Comparison of ENCODE assay signal across 8 cellular contexts in genomic region chr7:3897430-3898385, GRCh38.
DNase-seq lines count a peak whose midpoint lies in the region; ATAC-seq and TF ChIP-seq lines count a peak whose summit lies in the region.

No MANE protein-coding gene starts in this region.

- no peaks in the 10 kb centered on the region for H3K36me3 ChIP-seq in prostate gland

- no peaks in the 10 kb centered on the region for H3K4me1 ChIP-seq in prostate gland (replicated peaks)

- in situ Hi-C loops in GM13977 (cut with MboI; ENCODE audit: low pct_unique_long_range_greater_than_20kb, low sequenced_read_pairs, unreplicated experiment) = no loop called here

- peak; percentile 12 for DNase-seq in AG10803 (ENCODE audit: low read depth)
- peak; percentile 38 for DNase-seq in GM13977 (ENCODE audit: low spot score)
- peak; percentile 21 for DNase-seq in NCI-H226
- DNase-seq in activated T-cell treated with anti-CD3 and anti-CD28 coated beads for 1 hour (ENCODE audit: low read depth) = peak; percentile 17
- DNase-seq in fibroblast of the aortic adventitia (ENCODE audit: low read depth) = peak; percentile 50
- peak; percentile 36 for DNase-seq in prostate gland (ENCODE audit: low spot score)

- H3K9me3 ChIP-seq in prostate gland = no peaks in the 10 kb centered on the region

- TF ChIP-seq POLR2A in prostate gland (IDR thresholded peaks at IDR 0.05) = no peak

- TF ChIP-seq CTCF in AG10803 (conservative IDR thresholded peaks at IDR 0.05; ENCODE audit: low read length) = peak; percentile 61
- TF ChIP-seq CTCF in GM13977 (IDR thresholded peaks at IDR 0.05; ENCODE audit: extremely low read depth, insufficient read depth, missing control alignments) = peak; percentile 67
- peak; percentile 67 for TF ChIP-seq CTCF in fibroblast of the aortic adventitia (IDR thresholded peaks at IDR 0.05; ENCODE audit: insufficient read depth, low read length)
- TF ChIP-seq CTCF in prostate gland (IDR thresholded peaks at IDR 0.05) = peak; percentile 71 to 80 (median 76)

- H3K4me3 ChIP-seq in AG10803 (ENCODE audit: low read length) (no peak overlapping the region), fibroblast of the aortic adventitia (ENCODE audit: low read depth, low read length) (no peak overlapping the region), prostate gland (no peak overlapping the region)

- ATAC-seq in HG03342 (IDR thresholded peaks at IDR 0.05; ENCODE audit: unreplicated experiment) (no peak), GM21786 (IDR thresholded peaks at IDR 0.05; ENCODE audit: unreplicated experiment) (no peak)

- 78% methylated on average over 10 of the region's 10 CpGs for WGBS in prostate gland

- no peak overlapping the region for H3K27ac ChIP-seq in prostate gland

- intact Hi-C loops in prostate gland (cut with DNase I) = loop anchor here (5.0 kb wide), 2 partner anchors 595 to 1020 kb away; partner anchors contain the start of gene SDK1

- no peaks in the 10 kb centered on the region for H3K27me3 ChIP-seq in prostate gland (replicated peaks; ENCODE audit: insufficient read depth)
